In genomic region chr9:21833090-21833801, GRCh38 we compare ENCODE assay signal across 8 cellular contexts. TPM values are rescaled to one million over a fixed set of nuclear protein-coding genes. Genes with fewer than 3 reads are reported as not detected.
DNase-seq lines count a peak whose midpoint lies in the region; ATAC-seq lines count a peak whose summit lies in the region.

No MANE protein-coding gene starts in this region.

- peak; percentile 77 for ATAC-seq in GM19043 (IDR thresholded peaks at IDR 0.05; ENCODE audit: low read depth, unreplicated experiment)
- peak; percentile 72 for ATAC-seq in HG02840 (IDR thresholded peaks at IDR 0.05; ENCODE audit: low FRiP score, unreplicated experiment)
- no peak for ATAC-seq in natural killer cell treated with Interleukin-12 subunit alpha and Interleukin-12 subunit beta and Interleukin-15 and Interleukin-18, amount 100 ng/mL, for 72 hours

- POLR2A ChIA-PET in activated CD4-positive, alpha-beta memory T cell treated with anti-CD3 and anti-CD28 coated beads, Interleukin-2, amount 10 ng/mL, durations not matched to agents 7 days and 5 days (lab: Charles Lee), result no interaction called here

- H3K27ac ChIP-seq in effector memory CD4-positive, alpha-beta T cell (ENCODE audit: insufficient read depth, low read length, poor library complexity, severe bottlenecking), result no peak overlapping the region

- no peaks in the 10 kb centered on the region for H3K4me1 ChIP-seq in effector memory CD4-positive, alpha-beta T cell (ENCODE audit: control insufficient read depth, insufficient read depth, low read length, poor library complexity, severe bottlenecking)

- DNase-seq in NCI-H1105 treated with DMSO at 0.1 percent for 48 hours (lab: John Stamatoyannopoulos, UW) (peak; percentile 69), HuH-7 (ENCODE audit: low spot score) (no peak), NCI-H510A (lab: John Stamatoyannopoulos, UW) (no peak)
- no peak for DNase-seq in natural killer cell treated with Interleukin-12 subunit alpha and Interleukin-12 subunit beta and Interleukin-15 and Interleukin-18, amount 100 ng/mL, for 72 hours (ENCODE audit: low spot score)
- no peak for DNase-seq in activated CD4-positive, alpha-beta memory T cell treated with anti-CD3 and anti-CD28 coated beads, Interleukin-2, amount 10 ng/mL, durations not matched to agents 7 days and 5 days
- no peak for DNase-seq in effector memory CD4-positive, alpha-beta T cell

- H3K4me3 ChIP-seq in effector memory CD4-positive, alpha-beta T cell (ENCODE audit: insufficient read depth, low read depth, low read length, poor library complexity, severe bottlenecking), result no peak overlapping the region

- H3K27me3 Mint-ChIP-seq in natural killer cell treated with Interleukin-12 subunit alpha and Interleukin-12 subunit beta and Interleukin-15 and Interleukin-18, amount 100 ng/mL, for 72 hours, result no peaks in the 10 kb centered on the region
- no peaks in the 10 kb centered on the region for H3K27me3 Mint-ChIP-seq in activated CD4-positive, alpha-beta memory T cell treated with anti-CD3 and anti-CD28 coated beads, Interleukin-2, amount 10 ng/mL, durations not matched to agents 7 days and 5 days

- peaks cover 39% of the 10 kb centered on the region for H3K36me3 ChIP-seq in effector memory CD4-positive, alpha-beta T cell (ENCODE audit: control insufficient read depth, insufficient read depth, low read length)

- no peaks in the 10 kb centered on the region for H3K9me3 Mint-ChIP-seq in natural killer cell treated with Interleukin-12 subunit alpha and Interleukin-12 subunit beta and Interleukin-15 and Interleukin-18, amount 100 ng/mL, for 72 hours
- no peaks in the 10 kb centered on the region for H3K9me3 Mint-ChIP-seq in activated CD4-positive, alpha-beta memory T cell treated with anti-CD3 and anti-CD28 coated beads, Interleukin-2, amount 10 ng/mL, durations not matched to agents 7 days and 5 days

- H3K4me1 Mint-ChIP-seq in natural killer cell treated with Interleukin-12 subunit alpha and Interleukin-12 subunit beta and Interleukin-15 and Interleukin-18, amount 100 ng/mL, for 72 hours (ENCODE audit: low read depth in 2 of 2), result peaks cover 22 to 38% of the 10 kb centered on the region in 2 donors
- peaks cover 39% of the 10 kb centered on the region for H3K4me1 Mint-ChIP-seq in activated CD4-positive, alpha-beta memory T cell treated with anti-CD3 and anti-CD28 coated beads, Interleukin-2, amount 10 ng/mL, durations not matched to agents 7 days and 5 days

- no peaks in the 10 kb centered on the region for H3K27me3 ChIP-seq in effector memory CD4-positive, alpha-beta T cell (replicated peaks; ENCODE audit: control insufficient read depth, insufficient read depth, low read length, poor library complexity, severe bottlenecking)

- H3K36me3 Mint-ChIP-seq in natural killer cell treated with Interleukin-12 subunit alpha and Interleukin-12 subunit beta and Interleukin-15 and Interleukin-18, amount 100 ng/mL, for 72 hours, result peaks cover 14% of the 10 kb centered on the region
- H3K36me3 Mint-ChIP-seq in activated CD4-positive, alpha-beta memory T cell treated with anti-CD3 and anti-CD28 coated beads, Interleukin-2, amount 10 ng/mL, durations not matched to agents 7 days and 5 days (ENCODE audit: low read depth), result peaks cover 77% of the 10 kb centered on the region

- peak overlapping the region; percentile 47 for H3K4me3 Mint-ChIP-seq in natural killer cell treated with Interleukin-12 subunit alpha and Interleukin-12 subunit beta and Interleukin-15 and Interleukin-18, amount 100 ng/mL, for 72 hours
- H3K4me3 Mint-ChIP-seq in activated CD4-positive, alpha-beta memory T cell treated with anti-CD3 and anti-CD28 coated beads, Interleukin-2, amount 10 ng/mL, durations not matched to agents 7 days and 5 days, result no peak overlapping the region

- H3K27ac Mint-ChIP-seq in natural killer cell treated with Interleukin-12 subunit alpha and Interleukin-12 subunit beta and Interleukin-15 and Interleukin-18, amount 100 ng/mL, for 72 hours, result peak overlapping the region; percentile 0 to 16
- H3K27ac Mint-ChIP-seq in activated CD4-positive, alpha-beta memory T cell treated with anti-CD3 and anti-CD28 coated beads, Interleukin-2, amount 10 ng/mL, durations not matched to agents 7 days and 5 days, result no peak overlapping the region

- H3K9me3 ChIP-seq in effector memory CD4-positive, alpha-beta T cell (ENCODE audit: control insufficient read depth, low read length), result no peaks in the 10 kb centered on the region

- CTCF ChIA-PET in activated CD4-positive, alpha-beta memory T cell treated with anti-CD3 and anti-CD28 coated beads, Interleukin-2, amount 10 ng/mL, durations not matched to agents 7 days and 5 days (lab: Charles Lee), result interaction anchor here (1.7 kb wide), 1 partner anchor 175 kb away, joined by 4 read pairs; the partner anchor contains the start of gene CDKN2B

RNA-seq across cellular contexts. Expression of gene MTAP, which starts 30.8 kb away (rescaled TPM):
- 10 to 100 TPM; 32.9 to 61.3 TPM for total RNA-seq in natural killer cell treated with Interleukin-12 subunit alpha and Interleukin-12 subunit beta and Interleukin-15 and Interleukin-18, amount 100 ng/mL, for 72 hours
- 10 to 100 TPM; 43.4 to 44.9 TPM for total RNA-seq in activated CD4-positive, alpha-beta memory T cell treated with anti-CD3 and anti-CD28 coated beads, Interleukin-2, amount 10 ng/mL, durations not matched to agents 7 days and 5 days

Comparison
In these comparisons a context has a peak if more than half of its experiments do, and no peak if none do; other contexts are left out.
1. ATAC-seq: peak in GM19043 (single experiment) and HG02840 (single experiment); none in natural killer cell treated with Interleukin-12 subunit alpha and Interleukin-12 subunit beta and Interleukin-15 and Interleukin-18, amount 100 ng/mL, for 72 hours (0 of 2).